23 cellular contexts compared by ENCODE assay signal in the genomic region with DNA sequence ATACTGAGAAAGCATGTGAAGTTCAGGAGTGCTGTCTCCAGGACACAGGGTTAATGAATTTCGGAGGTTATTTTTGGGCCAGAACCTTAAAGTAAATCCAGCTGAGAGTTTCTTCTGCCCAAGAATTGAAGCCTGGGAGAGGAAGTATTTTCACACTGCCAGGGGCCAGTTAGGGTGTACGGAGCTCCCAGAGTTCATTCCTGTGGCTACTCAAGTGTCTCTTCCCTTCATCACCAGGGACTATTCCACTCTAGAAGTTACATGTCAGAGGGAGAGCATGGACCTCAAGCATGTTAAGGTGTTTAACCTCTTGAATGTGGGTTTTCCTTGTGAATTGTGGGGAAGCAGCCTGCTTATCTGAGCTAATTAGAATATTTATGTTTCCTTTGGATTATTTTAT.
"Had no signal": no experiment of that assay in that cellular context is flagged by ENCODE, and none has a peak within 500 bp of the region (broad histone marks: within the 10 kb centered on the region; RNA-seq: fewer than 3 reads in every experiment).

No MANE protein-coding gene starts in this region.

- DNase-seq: activated CD4-positive, CD25-positive, alpha-beta regulatory T cell; activated CD8-positive, alpha-beta memory T cell treated with anti-CD3 and anti-CD28 coated beads, Interleukin-2, amount 50 U/mL, for 4 hours; activated CD8-positive, alpha-beta T cell treated with anti-CD3 and anti-CD28 coated beads for 36 hours; activated effector memory CD4-positive, alpha-beta T cell treated with Interleukin-2 at 50 U/mL for 16 hours; activated naive CD4-positive, alpha-beta T cell; activated naive CD8-positive, alpha-beta T cell treated with anti-CD3 and anti-CD28 coated beads, Interleukin-2, amount 10 ng/mL, durations not matched to agents 7 days and 5 days; adrenal gland; aorta; caudate nucleus; Kasumi-1; KBM-7; NCI-H1105 treated with DMSO at 0.1 percent for 48 hours; NCI-H146; NCI-H187 treated with DMSO at 0.1 percent for 48 hours; NCI-H2081 treated with DMSO at 0.1 percent for 48 hours; NCI-H446; NCI-H524; PC-9; SHP77 treated with DMSO at 0.1 percent for 48 hours; T-helper 17 cell; T-helper 9 cell had no signal

- H3K36me3 ChIP-seq: adrenal gland, breast epithelium had no signal

- H3K4me3 Mint-ChIP-seq: activated CD8-positive, alpha-beta T cell treated with anti-CD3 and anti-CD28 coated beads for 36 hours; activated naive CD8-positive, alpha-beta T cell treated with anti-CD3 and anti-CD28 coated beads, Interleukin-2, amount 10 ng/mL, durations not matched to agents 7 days and 5 days; activated T-helper 1 cell treated with anti-CD3 and anti-CD28 coated beads, Interleukin-12 subunit alpha, Interleukin-12 subunit beta, Interleukin-2, Interleukin-4 antibody, amounts not matched to agents 30 ng/mL and 10 ng/mL and 1 ng/mL, durations not matched to agents 14 hours and 24 hours and 36 hours; T-helper 17 cell had no signal

- H3K4me1 Mint-ChIP-seq: T-helper 17 cell had no signal

- H3K27ac ChIP-seq: breast epithelium, PC-9 had no signal

- ATAC-seq: activated CD8-positive, alpha-beta T cell treated with anti-CD3 and anti-CD28 coated beads for 36 hours; T-helper 17 cell had no signal

- H3K4me1 ChIP-seq: breast epithelium had no signal

- H3K4me3 ChIP-seq: adrenal gland, breast epithelium, PC-9 had no signal

- H3K27me3 Mint-ChIP-seq: activated CD8-positive, alpha-beta T cell treated with anti-CD3 and anti-CD28 coated beads for 36 hours; activated naive CD8-positive, alpha-beta T cell treated with anti-CD3 and anti-CD28 coated beads, Interleukin-2, amount 10 ng/mL, durations not matched to agents 7 days and 5 days; T-helper 17 cell had no signal

- H3K27ac Mint-ChIP-seq: activated CD8-positive, alpha-beta T cell treated with anti-CD3 and anti-CD28 coated beads for 36 hours; activated naive CD8-positive, alpha-beta T cell treated with anti-CD3 and anti-CD28 coated beads, Interleukin-2, amount 10 ng/mL, durations not matched to agents 7 days and 5 days; activated T-helper 1 cell treated with anti-CD3 and anti-CD28 coated beads, Interleukin-12 subunit alpha, Interleukin-12 subunit beta, Interleukin-2, Interleukin-4 antibody, amounts not matched to agents 30 ng/mL and 10 ng/mL and 1 ng/mL, durations not matched to agents 14 hours and 24 hours and 36 hours had no signal

- H3K27me3 ChIP-seq: adrenal gland, breast epithelium had no signal
